ENCODE assay signal across 8 cellular contexts in genomic region chr2:71331581-71332412, GRCh38. TPM values are rescaled to one million over a fixed set of nuclear protein-coding genes. Genes with fewer than 3 reads are reported as not detected.
DNase-seq lines count a peak whose midpoint lies in the region; ATAC-seq, FAIRE-seq and TF ChIP-seq lines count a peak whose summit lies in the region.

ZNF638 (plus strand) TSS chr2:71331782; CDS start chr2:71348955, 17,173 bp downstream.

- peaks cover 33% of the 10 kb centered on the region for H3K4me1 Mint-ChIP-seq in activated naive CD8-positive, alpha-beta T cell treated with anti-CD3 and anti-CD28 coated beads for 36 hours

- H3K27me3 Mint-ChIP-seq in activated naive CD8-positive, alpha-beta T cell treated with anti-CD3 and anti-CD28 coated beads for 36 hours: no peaks in the 10 kb centered on the region

- H3K27me3 ChIP-seq in pancreas (no peaks in the 10 kb centered on the region), tibial artery (no peaks in the 10 kb centered on the region)

- peak within 1 kb of the TSS; percentile 88 to 94 (median 88) for H3K27ac ChIP-seq in pancreas
- peak within 1 kb of the TSS; percentile 88 to 95 for H3K27ac ChIP-seq in tibial artery

- ATAC-seq in HG02610 (IDR thresholded peaks at IDR 0.05; ENCODE audit: unreplicated experiment) (peak; percentile 97), Right ventricle myocardium inferior (peak; percentile 98), pancreas (peak; percentile 98 to 100 (median 99))

- WGBS in pancreas, 2 donors: 0% methylated on average over 73 to 81 of the region's 81 CpGs

- DNase-seq in GM12864 (ENCODE audit: low read depth) (peak; percentile 71), NCI-H1092 (lab: John Stamatoyannopoulos, UW) (peak; percentile 77), SKM-1 treated with dmso at 0.1 percent for 144 hours (lab: John Stamatoyannopoulos, UW; ENCODE audit: unreplicated experiment) (peak; percentile 90), Right ventricle myocardium inferior (ENCODE audit: missing footprints) (peak; percentile 98), pancreas (peak; percentile 89 to 98 (median 94)), tibial artery (peak; percentile 91 to 95)
- DNase-seq in activated naive CD8-positive, alpha-beta T cell treated with anti-CD3 and anti-CD28 coated beads for 36 hours: peak; percentile 94

- intact Hi-C loops in Right ventricle myocardium inferior (cut with DNase I) (loop anchor here (1.0 to 2.0 kb wide), 2 partner anchors 55 to 105 kb away; no protein-coding TSS in a partner anchor), pancreas (cut with DNase I) (no loop called here), tibial artery (cut with DNase I; ENCODE audit: low total_unique reads) (loop anchor here (2.0 to 5.0 kb wide), 2 partner anchors 105 to 126 kb away; partner anchors contain the start of gene PAIP2B)

- FAIRE-seq in pancreas (lab: Jason Lieb, UNC): no peak

- H3K9me3 Mint-ChIP-seq in activated naive CD8-positive, alpha-beta T cell treated with anti-CD3 and anti-CD28 coated beads for 36 hours: no peaks in the 10 kb centered on the region

- H3K4me3 ChIP-seq in GM12864 (ENCODE audit: low read depth, low read length) (peak within 1 kb of the TSS; percentile 100), pancreas (peak within 1 kb of the TSS; percentile 66 to 95 (median 90)), tibial artery (peak within 1 kb of the TSS; percentile 88 to 95)

- H3K27ac Mint-ChIP-seq in activated naive CD8-positive, alpha-beta T cell treated with anti-CD3 and anti-CD28 coated beads for 36 hours: peak within 1 kb of the TSS; percentile 96

- H3K4me1 ChIP-seq in pancreas (peaks cover 5 to 34% (median 14%) of the 10 kb centered on the region in 3 donors), tibial artery (peaks cover 0 to 44% (median 17%) of the 10 kb centered on the region in 4 donors)

- H3K36me3 Mint-ChIP-seq in activated naive CD8-positive, alpha-beta T cell treated with anti-CD3 and anti-CD28 coated beads for 36 hours: peaks cover 24% of the 10 kb centered on the region

- H3K36me3 ChIP-seq in pancreas (no peaks in the 10 kb centered on the region), tibial artery (no peaks in the 10 kb centered on the region)

- peak within 1 kb of the TSS; percentile 98 for H3K4me3 Mint-ChIP-seq in activated naive CD8-positive, alpha-beta T cell treated with anti-CD3 and anti-CD28 coated beads for 36 hours

- peak; percentile 70 for TF ChIP-seq CTCF in GM12864 (IDR thresholded peaks at IDR 0.05; ENCODE audit: low read depth, low read length, missing control alignments)
- TF ChIP-seq CTCF in pancreas (IDR thresholded peaks at IDR 0.05): peak; percentile 63 to 73 (median 72)
- peak; percentile 59 to 76 for TF ChIP-seq CTCF in tibial artery (IDR thresholded peaks at IDR 0.05)

- H3K9me3 ChIP-seq in pancreas (no peaks in the 10 kb centered on the region), tibial artery (peaks cover 0 to 4% (median 0%) of the 10 kb centered on the region in 3 donors)

RNA-seq across cellular contexts. Expression of gene ZNF638, which starts in this region (rescaled TPM):
- 10 to 100 TPM; 65.5 to 68.2 TPM for total RNA-seq in activated naive CD8-positive, alpha-beta T cell treated with anti-CD3 and anti-CD28 coated beads for 36 hours
- 91.9 TPM for total RNA-seq in Right ventricle myocardium inferior
- 10 to 100 TPM; 35.4 to 73.4 (median 51.6) TPM for total RNA-seq in pancreas
- 100 to 1,000 TPM; 103 to 117 TPM for polyA plus RNA-seq in pancreas

Comparison
In these comparisons a context has a peak if more than half of its experiments do, and no peak if none do; other contexts are left out.
1. Peak in every context shown above with its lines: DNase-seq, ATAC-seq, H3K4me3 ChIP-seq and H3K27ac ChIP-seq.
2. intact Hi-C loops: an anchor here in Right ventricle myocardium inferior (1.0 to 2.0 kb wide) and tibial artery (2.0 to 5.0 kb wide); none called in pancreas.